In the genomic region with DNA sequence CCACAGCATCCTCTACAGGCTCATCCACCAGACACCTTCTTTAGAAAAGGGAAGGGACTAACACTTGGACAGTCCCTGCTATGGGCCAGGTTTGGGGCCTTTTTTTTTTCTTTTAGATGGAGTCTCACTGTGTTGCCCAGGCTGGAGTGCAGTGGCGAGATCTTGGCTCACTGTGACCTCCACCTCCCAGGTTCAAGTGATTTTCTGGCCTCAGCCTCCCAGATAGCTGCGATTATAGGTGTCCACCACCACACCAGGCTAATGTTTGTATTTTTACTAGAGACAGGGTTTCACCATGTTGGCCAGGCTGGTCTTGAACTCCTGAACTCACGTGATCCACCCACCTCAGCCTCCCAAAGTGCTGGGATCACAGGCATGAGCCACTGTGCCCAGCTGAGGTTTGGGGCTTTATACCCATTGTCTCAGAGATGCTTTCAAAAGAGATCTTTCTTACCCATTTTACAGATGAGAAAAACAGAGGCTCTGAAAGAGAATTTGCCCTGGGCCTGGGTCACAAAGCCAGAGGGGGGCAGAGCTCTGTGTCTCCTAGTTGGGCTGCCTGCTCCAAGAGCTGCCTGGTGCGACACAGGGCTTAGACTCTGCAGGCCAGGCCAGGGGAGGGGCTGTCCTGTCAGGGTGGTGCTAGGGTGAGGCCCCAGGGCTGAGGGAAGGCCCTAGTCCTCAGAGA, we compare ENCODE assay signal across 24 cellular contexts. TPM values are rescaled to one million over a fixed set of nuclear protein-coding genes. Genes with fewer than 3 reads are reported as not detected.
DNase-seq lines count a peak whose midpoint lies in the region; ATAC-seq, FAIRE-seq and TF ChIP-seq lines count a peak whose summit lies in the region.
"Had no signal": no experiment of that assay in that cellular context is flagged by ENCODE, and none has a peak within 500 bp of the region (broad histone marks: within the 10 kb centered on the region; RNA-seq: fewer than 3 reads in every experiment).

No MANE protein-coding gene starts in this region.

- no peak overlapping the region for H3K4me2 ChIP-seq in A549

- TF ChIP-seq CTCF in A549 (IDR thresholded peaks at IDR 0.05), result no peak
- no peak for TF ChIP-seq CTCF in Panc1 (IDR thresholded peaks at IDR 0.05)
- TF ChIP-seq CTCF in adrenal gland (IDR thresholded peaks at IDR 0.05), result no peak

- intact Hi-C loops in Panc1 (cut with micrococcal nuclease; ENCODE audit: unreplicated experiment) (no loop called here), adrenal gland (cut with DNase I) (loop anchor here in 1 of 2 donors (10.0 kb wide), 1 partner anchor 606 kb away; no protein-coding TSS in a partner anchor)
- intact Hi-C loops in activated naive CD4-positive, alpha-beta T cell treated with anti-CD3 and anti-CD28 coated beads for 36 hours (cut with micrococcal nuclease), result no loop called here

- no peak overlapping the region for H3K4me3 ChIP-seq in A549
- H3K4me3 ChIP-seq in H7 (ENCODE audit: insufficient read depth, low read depth, low read length), result no peak overlapping the region
- H3K4me3 ChIP-seq in Panc1 (ENCODE audit: low read depth in 2 of 2, low read length in 2 of 2), result no peak overlapping the region
- H3K4me3 ChIP-seq in iPS-15b (ENCODE audit: low read depth, low read length), result no peak overlapping the region
- no peak overlapping the region for H3K4me3 ChIP-seq in adrenal gland
- H3K4me3 ChIP-seq: HAP-1 had no signal

- H3K4me3 Mint-ChIP-seq in activated naive CD4-positive, alpha-beta T cell treated with anti-CD3 and anti-CD28 coated beads for 36 hours, result no peak overlapping the region

- DNase-seq in A549 (ENCODE audit: low read depth in 1 of 2, low spot score in 1 of 2), result no peak
- peak; percentile 55 for DNase-seq in H7
- no peak for DNase-seq in Panc1 (ENCODE audit: low read depth, low spot score)
- DNase-seq in Kasumi-1 (lab: John Stamatoyannopoulos, UW), result no peak
- DNase-seq in activated naive CD4-positive, alpha-beta T cell treated with anti-CD3 and anti-CD28 coated beads for 36 hours, result no peak
- DNase-seq in adrenal gland, result no peak
- DNase-seq in SHP77 (lab: John Stamatoyannopoulos, UW), result no peak
- DNase-seq: DMS153; DND-41; KG1; MM.1S; NCI-H2029; NCI-H446; NCI-H524 treated with DMSO at 0.1 percent for 48 hours; NCI-H82; NK-92 treated with Interleukin-12 subunit alpha and Interleukin-12 subunit beta, amount 100 ng/mL, for 24 hours; SHP77 treated with DMSO at 0.1 percent for 48 hours; T-helper 1 cell had no signal

- no peak for TF ChIP-seq RAD21 in A549 (conservative IDR thresholded peaks at IDR 0.05 in 1 of 2, IDR thresholded peaks at IDR 0.05 in 1 of 2)

- TF ChIP-seq POLR2A in A549 (IDR thresholded peaks at IDR 0.05; ENCODE audit: low read length) (no peak), adrenal gland (IDR thresholded peaks at IDR 0.05) (no peak)

- no peak for TF ChIP-seq EP300 in A549 (IDR thresholded peaks at IDR 0.05)

- no peaks in the 10 kb centered on the region for H3K9me3 Mint-ChIP-seq in activated naive CD4-positive, alpha-beta T cell treated with anti-CD3 and anti-CD28 coated beads for 36 hours

- BruUV-seq in Panc1 (replicated peaks; lab: Mats Ljungman, UMichigan), result no TSS peak

- CTCF ChIA-PET in A549 (lab: Yijun Ruan, JAX) (interaction anchor here (0.8 to 2.9 kb wide), 2 partner anchors 12 to 200 kb away, joined by 5 to 7 read pairs; no protein-coding TSS in a partner anchor), Panc1 (lab: Charles Lee) (no interaction called here)
- CTCF ChIA-PET in activated naive CD4-positive, alpha-beta T cell treated with anti-CD3 and anti-CD28 coated beads for 36 hours (lab: Charles Lee), result no interaction called here

- no peaks in the 10 kb centered on the region for H3K36me3 Mint-ChIP-seq in activated naive CD4-positive, alpha-beta T cell treated with anti-CD3 and anti-CD28 coated beads for 36 hours (ENCODE audit: low read depth)

- H3K27me3 Mint-ChIP-seq in activated naive CD4-positive, alpha-beta T cell treated with anti-CD3 and anti-CD28 coated beads for 36 hours (ENCODE audit: low read depth), result no peaks in the 10 kb centered on the region

- H3K27ac ChIP-seq in A549 (no peak overlapping the region), Panc1 (ENCODE audit: low read length) (peak overlapping the region; percentile 54; the same call in 1 of the 2 replicates), adrenal gland (no peak overlapping the region)
- H3K27ac ChIP-seq: C4-2B, RWPE1 had no signal

- 78% methylated on average over 4 of the region's 4 CpGs for WGBS in A549 (ENCODE audit: missing lambda C conversion rate)
- 83 to 94% (median 88%) methylated on average over 4 of the region's 4 CpGs for WGBS in adrenal gland, 4 donors

- peak overlapping the region; percentile 9 for H3K9ac ChIP-seq in iPS-15b (ENCODE audit: low read depth, low read length)

- H3K36me3 ChIP-seq in H7 (replicated peaks; ENCODE audit: control insufficient read depth, insufficient read depth, low read length) (no peaks in the 10 kb centered on the region; the same call in 1 of the 2 replicates), Panc1 (ENCODE audit: control insufficient read depth, insufficient read depth, low read length) (no peaks in the 10 kb centered on the region), iPS-15b (ENCODE audit: control insufficient read depth, insufficient read depth, low read length) (peaks cover 2% of the 10 kb centered on the region), adrenal gland (replicated peaks in 1 of 2) (no peaks in the 10 kb centered on the region)
- H3K36me3 ChIP-seq: HAP-1 had no signal

- POLR2A ChIA-PET in A549 (lab: Yijun Ruan, JAX), result no interaction called here
- POLR2A ChIA-PET in Panc1 (lab: Charles Lee), result no interaction called here

- no peaks in the 10 kb centered on the region for H3K4me1 Mint-ChIP-seq in activated naive CD4-positive, alpha-beta T cell treated with anti-CD3 and anti-CD28 coated beads for 36 hours (ENCODE audit: low read depth)

- ATAC-seq in A549 (no peak), Panc1 (peak; percentile 10; the same call in 1 of the 2 replicates)

- in situ Hi-C loops in Panc1 (cut with HindIII; ENCODE audit: low pct_unique_long_range_greater_than_20kb, low sequenced_read_pairs), result no loop called here

- H3K9me3 ChIP-seq in A549 (no peaks in the 10 kb centered on the region), Panc1 (ENCODE audit: control insufficient read depth, insufficient read depth, low read depth, low read length) (no peaks in the 10 kb centered on the region), iPS-15b (ENCODE audit: control insufficient read depth, insufficient read depth, low read length) (no peaks in the 10 kb centered on the region), adrenal gland (replicated peaks in 1 of 3) (no peaks in the 10 kb centered on the region)
- H3K9me3 ChIP-seq: HAP-1 had no signal

- H3K27me3 ChIP-seq in H7 (ENCODE audit: control insufficient read depth, insufficient read depth, low read length), result no peaks in the 10 kb centered on the region
- H3K27me3 ChIP-seq in Panc1 (ENCODE audit: control insufficient read depth, insufficient read depth, low read length), result no peaks in the 10 kb centered on the region
- no peaks in the 10 kb centered on the region for H3K27me3 ChIP-seq in iPS-15b (ENCODE audit: control insufficient read depth, insufficient read depth, low read length)
- no peaks in the 10 kb centered on the region for H3K27me3 ChIP-seq in adrenal gland

- H3K4me1 ChIP-seq in A549 (peaks cover 4% of the 10 kb centered on the region; the same call in 1 of the 3 replicates), Panc1 (ENCODE audit: control insufficient read depth, insufficient read depth, low read length) (peaks cover 28% of the 10 kb centered on the region), iPS-15b (ENCODE audit: control insufficient read depth, insufficient read depth, low read length) (peaks cover 22% of the 10 kb centered on the region), adrenal gland (replicated peaks in 1 of 2) (no peaks in the 10 kb centered on the region)

- FAIRE-seq in A549 (lab: Jason Lieb, UNC), result no peak
- FAIRE-seq: A204.1, GM12892 had no signal

- H3K27ac Mint-ChIP-seq in activated naive CD4-positive, alpha-beta T cell treated with anti-CD3 and anti-CD28 coated beads for 36 hours, result no peak overlapping the region

TF ChIP-seq in A549, 52 proteins besides CTCF, POLR2A, EP300 and RAD21:
- TF ChIP-seq, protein P1, sequence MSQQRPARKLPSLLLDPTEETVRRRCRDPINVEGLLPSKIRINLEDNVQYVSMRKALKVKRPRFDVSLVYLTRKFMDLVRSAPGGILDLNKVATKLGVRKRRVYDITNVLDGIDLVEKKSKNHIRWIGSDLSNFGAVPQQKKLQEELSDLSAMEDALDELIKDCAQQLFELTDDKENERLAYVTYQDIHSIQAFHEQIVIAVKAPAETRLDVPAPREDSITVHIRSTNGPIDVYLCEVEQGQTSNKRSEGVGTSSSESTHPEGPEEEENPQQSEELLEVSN (IDR thresholded peaks at IDR 0.05; ENCODE audit: borderline replicate concordance, low read depth), result no peak
- peak; percentile 18; the same call in 1 of the 2 replicates for TF ChIP-seq HDAC2 (IDR thresholded peaks at IDR 0.05)
- peak; percentile 74; the same call in 1 of the 2 replicates for TF ChIP-seq KDM1A (IDR thresholded peaks at IDR 0.05; ENCODE audit: low read depth)

RNA-seq across cellular contexts. Expression of a gene that starts 11.6 kb away (rescaled TPM):
- polyA plus RNA-seq in A549 (2011; rRNA removed) (2.2 and 3.3 TPM in 2 replicates), A549 (2017; fragmentation: RNase III; extraction: RNeasy Plus Mini Kit Qiagen cat#74134 plus additional on column Dnase treatment) (2.9 to 3.5 TPM (median 3.3 TPM) in 3 replicates), adrenal gland (1 to 10 TPM in 2 of 3 donors, under 1 TPM in 1; 0.37 to 1.7 (median 1.4) TPM)
- 10.4 and 14.0 TPM in 2 replicates for polyA plus RNA-seq in A549 (2012; cell fraction: cytosol; rRNA removed)
- polyA plus RNA-seq in A549 (2012; cell fraction: nucleus; rRNA removed), result 8.9 and 11.4 TPM in 2 replicates
- polyA minus RNA-seq in A549 (2011; rRNA and poly(A)+ RNA removed), result 4.1 and 4.4 TPM in 2 replicates
- 10.6 and 11.9 TPM in 2 replicates for total RNA-seq in H7 (2014; rRNA removed; shearing (Covaris generic))
- total RNA-seq in Panc1 (2021; ENCODE audit: unreplicated experiment) (18.2 TPM), adrenal gland (1 to 10 TPM in 3 of 8 donors, under 1 TPM in 3, not detected in 2; 0.21 to 2.7 (median 0.96) TPM)
- 43.8 TPM for polyA plus RNA-seq in Panc1 (2012; ENCODE audit: insufficient read length)
- total RNA-seq in activated naive CD4-positive, alpha-beta T cell treated with anti-CD3 and anti-CD28 coated beads for 36 hours, result not detected
